In the genomic region with DNA sequence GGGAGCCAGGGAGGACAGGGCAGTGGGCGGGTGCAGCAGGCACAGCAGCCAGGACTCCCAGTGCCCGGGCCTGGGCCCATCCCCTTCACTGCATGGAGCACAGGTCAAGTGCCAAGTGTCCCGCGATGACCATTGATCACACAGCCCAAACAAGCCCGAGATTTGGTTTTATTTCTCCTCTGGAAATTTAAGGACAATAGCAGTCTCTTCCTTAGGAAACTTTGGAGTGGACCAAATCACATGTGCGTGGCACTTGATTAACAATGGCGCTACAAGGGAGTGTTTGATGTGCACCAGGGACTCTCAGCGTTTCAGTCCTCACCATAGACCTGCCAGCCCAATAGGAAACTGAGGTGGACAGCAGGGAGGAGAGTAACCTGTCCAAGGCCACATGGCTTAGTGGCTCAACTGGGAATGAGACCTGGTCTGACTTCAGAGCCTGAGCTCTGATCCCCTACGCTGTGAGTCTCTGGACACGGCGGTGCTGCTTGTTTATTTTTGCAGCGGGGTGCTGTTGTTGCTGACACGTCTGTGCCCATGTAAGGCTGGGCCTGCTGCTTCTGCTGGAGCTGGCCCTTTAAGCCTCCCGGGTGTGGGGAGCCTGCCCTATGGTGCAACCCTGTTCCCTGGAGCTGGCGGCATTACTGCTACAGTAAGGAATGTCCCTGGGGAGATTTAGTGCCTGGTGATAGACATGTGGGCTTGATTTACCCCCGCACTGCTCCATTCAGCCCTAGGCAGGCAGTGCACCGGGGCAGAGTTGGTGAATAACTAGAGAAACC, we compare ENCODE assay signal across 9 cellular contexts.
DNase-seq lines count a peak whose midpoint lies in the region; ATAC-seq and TF ChIP-seq lines count a peak whose summit lies in the region.
"Had no signal": no experiment of that assay in that cellular context is flagged by ENCODE, and none has a peak within 500 bp of the region (broad histone marks: within the 10 kb centered on the region; RNA-seq: fewer than 3 reads in every experiment).

No MANE protein-coding gene starts in this region.

- no peak overlapping the region for H3K4me3 ChIP-seq in HCT116 (replicated peaks in 1 of 2; ENCODE audit: low read depth in 1 of 2, low read length in 2 of 2)
- no peak overlapping the region for H3K4me3 ChIP-seq in heart right ventricle
- peak overlapping the region; percentile 49 to 64 (median 49) for H3K4me3 ChIP-seq in skeletal muscle tissue (ENCODE audit: low read length in 3 of 3)
- H3K4me3 ChIP-seq: Peyer's patch had no signal

- TF ChIP-seq POLR2A in HCT116 (IDR thresholded peaks at IDR 0.05; ENCODE audit: borderline replicate concordance, extremely low read depth, insufficient read depth, insufficient read length) = no peak

- DNase-seq in HCT116 (ENCODE audit: low read depth, low spot score) (no peak), SW480 (ENCODE audit: low spot score) (peak; percentile 75), heart right ventricle (peak; percentile 72 to 74), NCI-H524 treated with DMSO at 0.1 percent for 48 hours (lab: John Stamatoyannopoulos, UW) (no peak), medulla oblongata (ENCODE audit: extremely low spot score) (no peak)

- H3K9ac ChIP-seq in HCT116 (ENCODE audit: low read length) (no peak overlapping the region), skeletal muscle tissue (ENCODE audit: low read depth in 1 of 3, low read length in 3 of 3) (peak overlapping the region; percentile 69 to 82 (median 80))

- H3K27ac ChIP-seq in HCT116 (ENCODE audit: low read depth, low read length) (no peak overlapping the region), heart right ventricle (peak overlapping the region; percentile 26 to 85 (median 54)), skeletal muscle tissue (ENCODE audit: low read depth, low read length) (peak overlapping the region; percentile 90)
- H3K27ac ChIP-seq: Peyer's patch had no signal

- no peaks in the 10 kb centered on the region for H3K27me3 ChIP-seq in HCT116 (ENCODE audit: insufficient read depth, low read length)
- H3K27me3 ChIP-seq in heart right ventricle = no peaks in the 10 kb centered on the region
- H3K27me3 ChIP-seq in skeletal muscle tissue (ENCODE audit: control insufficient read depth in 3 of 3, insufficient read depth in 3 of 3, low read length in 3 of 3) = no peaks in the 10 kb centered on the region
- H3K27me3 ChIP-seq: Peyer's patch had no signal

- H3K36me3 ChIP-seq in HCT116 (ENCODE audit: control insufficient read depth in 1 of 2, insufficient read depth in 2 of 2, low read length in 2 of 2) (no peaks in the 10 kb centered on the region), heart right ventricle (no peaks in the 10 kb centered on the region), skeletal muscle tissue (ENCODE audit: control insufficient read depth in 3 of 3, insufficient read depth in 3 of 3, low read length in 3 of 3) (no peaks in the 10 kb centered on the region)
- H3K36me3 ChIP-seq: Peyer's patch had no signal

- no peaks in the 10 kb centered on the region for H3K79me2 ChIP-seq in HCT116 (ENCODE audit: insufficient read depth, low read length)

- POLR2A ChIA-PET in HCT116 (lab: Charles Lee) = no interaction called here

- WGBS in heart right ventricle, 2 donors = 68 to 69% methylated on average over 17 of the region's 17 CpGs

- RAD21 ChIA-PET in HCT116 (lab: Charles Lee; ENCODE audit: low non-redundant PET in 1 of 2, low total read pairs in 2 of 2, uncharacterized antibody in 2 of 2, unreplicated experiment in 2 of 2) = no interaction called here

- peak; percentile 60 for ATAC-seq in HCT116
- ATAC-seq in heart right ventricle = peak; percentile 80 to 95 (median 89)
- ATAC-seq in HG02885 (IDR thresholded peaks at IDR 0.05; ENCODE audit: poor library complexity, unreplicated experiment) = no peak
- ATAC-seq in GM21717 (IDR thresholded peaks at IDR 0.05; ENCODE audit: unreplicated experiment) = no peak

- TF ChIP-seq RAD21 in HCT116 (IDR thresholded peaks at IDR 0.05; ENCODE audit: low read depth) = no peak

- no TSS peak for BruUV-seq in HCT116 (replicated peaks; lab: Mats Ljungman, UMichigan)

- no peak overlapping the region; the same call in 1 of the 2 replicates for H3K4me2 ChIP-seq in HCT116 (ENCODE audit: low read length)

- CTCF ChIA-PET in HCT116 (lab: Charles Lee) = no interaction called here

- no peaks in the 10 kb centered on the region for H4K20me1 ChIP-seq in HCT116 (ENCODE audit: insufficient read depth)

- intact Hi-C loops in HCT116 (cut with micrococcal nuclease) = no loop called here
- intact Hi-C loops in heart right ventricle (cut with DNase I) = no loop called here

- H3K4me1 ChIP-seq in HCT116 (ENCODE audit: control insufficient read depth in 1 of 2, insufficient read depth in 2 of 2, low read length in 2 of 2) (peaks cover 0 to 9% of the 10 kb centered on the region in 2 experiments; a peak in 1 of 4 replicates), heart right ventricle (peaks cover 15 to 44% (median 28%) of the 10 kb centered on the region in 9 donors), skeletal muscle tissue (ENCODE audit: control insufficient read depth in 3 of 3, insufficient read depth in 3 of 3, low read length in 3 of 3) (peaks cover 41 to 54% (median 48%) of the 10 kb centered on the region in 3 donors)
- H3K4me1 ChIP-seq: Peyer's patch had no signal

- no peak overlapping the region for H2AFZ ChIP-seq in HCT116 (ENCODE audit: low read depth, low read length, poor library complexity, severe bottlenecking)

- H3K9me3 ChIP-seq in HCT116 (ENCODE audit: control insufficient read depth in 1 of 2, insufficient read depth in 1 of 2, low read depth in 1 of 2, low read length in 2 of 2) (no peaks in the 10 kb centered on the region), heart right ventricle (no peaks in the 10 kb centered on the region), skeletal muscle tissue (ENCODE audit: control insufficient read depth in 3 of 3, low read length in 3 of 3) (no peaks in the 10 kb centered on the region)
- H3K9me3 ChIP-seq: Peyer's patch had no signal

- TF ChIP-seq CTCF in HCT116 (IDR thresholded peaks at IDR 0.05 in 2 of 3, conservative IDR thresholded peaks at IDR 0.05 in 1 of 3; ENCODE audit: borderline replicate concordance in 1 of 3, insufficient read depth in 1 of 3, low read depth in 2 of 3, low read length in 2 of 3) (no peak), heart right ventricle (IDR thresholded peaks at IDR 0.05) (no peak)

- H3K9me2 ChIP-seq in HCT116 (ENCODE audit: insufficient read depth) = no peaks in the 10 kb centered on the region

TF ChIP-seq in HCT116, 20 proteins besides CTCF, POLR2A, EP300 and RAD21:
- no peak for TF ChIP-seq EZH2phosphoT487 (IDR thresholded peaks at IDR 0.05; ENCODE audit: borderline replicate concordance)
TF ChIP-seq in HCT116: peak in this region for 0.

Comparison
In these comparisons a context has a peak if more than half of its experiments do, and no peak if none do; other contexts are left out.
1. ATAC-seq: peak in HCT116 (single experiment) and heart right ventricle (8 of 8); none in HG02885 (single experiment) and GM21717 (single experiment).
2. DNase-seq: peak in SW480 (single experiment) and heart right ventricle (2 of 2); none in HCT116 (single experiment), NCI-H524 treated with DMSO at 0.1 percent for 48 hours (single experiment) and medulla oblongata (single experiment).
3. H3K4me3 ChIP-seq: peak in skeletal muscle tissue (3 of 3); none in HCT116 (0 of 2) and heart right ventricle (0 of 10).